ENCODE assay signal across 8 cellular contexts in the genomic region with DNA sequence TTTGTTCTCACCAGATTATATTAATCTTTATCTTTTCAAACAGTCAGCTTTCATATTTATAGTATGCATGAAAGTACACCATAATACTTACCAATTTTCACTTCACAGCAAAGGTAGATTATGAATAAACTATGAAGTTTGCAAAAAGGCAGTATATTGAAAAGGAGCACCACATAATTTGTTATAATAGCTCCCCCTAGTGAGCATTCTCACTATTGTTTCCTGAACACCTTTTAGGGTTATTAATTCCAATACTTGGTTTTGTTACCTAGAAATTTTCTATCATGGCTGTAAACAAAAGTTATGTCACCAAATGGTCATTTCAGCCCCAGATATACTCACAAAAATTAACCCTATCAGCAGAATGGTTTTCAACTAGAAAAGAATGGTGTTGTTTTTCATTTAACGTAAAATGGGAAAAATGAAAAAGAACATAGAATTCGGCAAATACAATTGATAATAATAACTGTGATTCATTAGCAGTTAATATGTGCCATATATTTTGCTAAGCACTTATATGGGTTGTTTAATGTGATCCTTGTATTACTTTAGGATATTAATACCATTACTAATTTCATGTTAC. TPM values are rescaled to one million over a fixed set of nuclear protein-coding genes. Genes with fewer than 3 reads are reported as not detected.
DNase-seq lines count a peak whose midpoint lies in the region; ATAC-seq and TF ChIP-seq lines count a peak whose summit lies in the region.

No MANE protein-coding gene starts in this region.

- H3K4me3 ChIP-seq in NB4 (ENCODE audit: low read depth, low read length) (no peak overlapping the region), brain microvascular endothelial cell (ENCODE audit: low read depth, low read length) (no peak overlapping the region)

- peaks cover 16% of the 10 kb centered on the region for H3K27me3 Mint-ChIP-seq in activated naive CD4-positive, alpha-beta T cell treated with anti-CD3 and anti-CD28 coated beads for 36 hours (ENCODE audit: low read depth)

- no peak overlapping the region for H3K27ac Mint-ChIP-seq in activated naive CD4-positive, alpha-beta T cell treated with anti-CD3 and anti-CD28 coated beads for 36 hours

- TF ChIP-seq CTCF in AG09319 (IDR thresholded peaks at IDR 0.05; ENCODE audit: low read depth, low read length) (peak; percentile 56), NB4 (IDR thresholded peaks at IDR 0.05; ENCODE audit: low read depth, low read length) (peak; percentile 10), brain microvascular endothelial cell (IDR thresholded peaks at IDR 0.05; ENCODE audit: low read depth, low read length, missing control alignments) (peak; percentile 39)

- in situ Hi-C loops in brain microvascular endothelial cell (cut with HindIII; ENCODE audit: low pct_ligation_motif_present, low sequenced_read_pairs), result no loop called here

- H3K9me3 Mint-ChIP-seq in activated naive CD4-positive, alpha-beta T cell treated with anti-CD3 and anti-CD28 coated beads for 36 hours, result no peaks in the 10 kb centered on the region

- H3K36me3 ChIP-seq in brain microvascular endothelial cell (replicated peaks), result no peaks in the 10 kb centered on the region

- CTCF ChIA-PET in activated naive CD4-positive, alpha-beta T cell treated with anti-CD3 and anti-CD28 coated beads for 36 hours (lab: Charles Lee), result interaction anchor here (0.6 to 1.1 kb wide), 2 partner anchors 17 to 1032 kb away, joined by 3 to 6 read pairs; no protein-coding TSS in a partner anchor

- no peak for TF ChIP-seq POLR2A in NB4 (IDR thresholded peaks at IDR 0.05; ENCODE audit: extremely low read depth, insufficient read length)

- H3K36me3 Mint-ChIP-seq in activated naive CD4-positive, alpha-beta T cell treated with anti-CD3 and anti-CD28 coated beads for 36 hours (ENCODE audit: low read depth), result no peaks in the 10 kb centered on the region

- ATAC-seq in GM18498 (IDR thresholded peaks at IDR 0.05; ENCODE audit: unreplicated experiment) (peak; percentile 55), GM18873 (IDR thresholded peaks at IDR 0.05; ENCODE audit: low FRiP score, unreplicated experiment) (no peak)

- intact Hi-C loops in activated naive CD4-positive, alpha-beta T cell treated with anti-CD3 and anti-CD28 coated beads for 36 hours (cut with micrococcal nuclease), result loop anchor here (1.0 to 5.0 kb wide), 2 partner anchors 757 to 885 kb away; no protein-coding TSS in a partner anchor

- no peak overlapping the region for H3K27ac ChIP-seq in brain microvascular endothelial cell

- no peak overlapping the region for H3K4me3 Mint-ChIP-seq in activated naive CD4-positive, alpha-beta T cell treated with anti-CD3 and anti-CD28 coated beads for 36 hours

- DNase-seq in AG09319 (ENCODE audit: extremely low read depth, low read depth) (no peak), NB4 (ENCODE audit: low read depth) (peak; percentile 32), brain microvascular endothelial cell (no peak), midbrain (lab: John Stamatoyannopoulos, UW) (peak; percentile 12), H4 (ENCODE audit: low spot score) (no peak)
- DNase-seq in activated naive CD4-positive, alpha-beta T cell treated with anti-CD3 and anti-CD28 coated beads for 36 hours, result no peak

- H3K27me3 ChIP-seq in brain microvascular endothelial cell (replicated peaks), result no peaks in the 10 kb centered on the region

- H3K4me1 Mint-ChIP-seq in activated naive CD4-positive, alpha-beta T cell treated with anti-CD3 and anti-CD28 coated beads for 36 hours (ENCODE audit: low read depth), result no peaks in the 10 kb centered on the region

RNA-seq across cellular contexts. Expression of a gene that starts 30.2 kb away (rescaled TPM):
- not detected for total RNA-seq in activated naive CD4-positive, alpha-beta T cell treated with anti-CD3 and anti-CD28 coated beads for 36 hours
- total RNA-seq in H4 (2014; rRNA removed; shearing (Covaris generic)), result 0.45 and 0.50 TPM in 2 replicates

RNA-seq across cellular contexts. Expression of a gene that starts 53.7 kb away (rescaled TPM):
- total RNA-seq in activated naive CD4-positive, alpha-beta T cell treated with anti-CD3 and anti-CD28 coated beads for 36 hours, result under 1 TPM; 0.17 to 0.36 TPM
- 3.1 and 3.7 TPM in 2 replicates for total RNA-seq in H4 (2014; rRNA removed; shearing (Covaris generic))

Comparison
In these comparisons a context has a peak if more than half of its experiments do, and no peak if none do; other contexts are left out.
1. DNase-seq: peak in NB4 (single experiment) and midbrain (single experiment); none in AG09319 (single experiment), brain microvascular endothelial cell (single experiment), activated naive CD4-positive, alpha-beta T cell treated with anti-CD3 and anti-CD28 coated beads for 36 hours (single experiment) and H4 (single experiment).
2. Peak in every context shown above with its lines, with median percentiles within 50 percentile points of each other: CTCF ChIP-seq.